Comparison of ENCODE assay signal across 8 cellular contexts in the genomic region with DNA sequence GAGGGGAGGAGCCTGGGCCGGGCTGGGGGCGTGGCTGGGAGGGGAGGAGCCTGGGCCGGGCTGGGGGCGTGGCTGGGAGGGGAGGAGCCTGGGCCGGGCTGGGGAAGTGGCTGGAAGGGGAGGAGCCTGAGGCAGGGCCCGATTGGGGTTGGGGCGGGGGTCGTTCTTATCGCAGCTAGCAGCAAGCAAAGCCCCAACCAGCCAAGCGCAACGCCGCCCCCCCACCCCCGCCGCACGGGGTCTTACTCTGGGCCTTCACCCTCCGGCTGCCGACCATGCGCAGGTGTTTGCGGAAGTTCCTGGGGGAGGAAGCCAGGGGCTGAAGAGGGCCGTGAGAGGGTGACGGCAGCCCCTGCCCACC. TPM values are rescaled to one million over a fixed set of nuclear protein-coding genes. Genes with fewer than 3 reads are reported as not detected.
DNase-seq lines count a peak whose midpoint lies in the region; ATAC-seq and TF ChIP-seq lines count a peak whose summit lies in the region.

No MANE protein-coding gene starts in this region.

- H3K9ac ChIP-seq in endodermal cell (ENCODE audit: extremely low read depth, low read length, poor library complexity, severe bottlenecking), result peak overlapping the region; percentile 20

- intact Hi-C loops in Calu3 (cut with micrococcal nuclease; ENCODE audit: unreplicated experiment), result no loop called here

- DNase-seq in GM13976 (ENCODE audit: low spot score), result peak; percentile 73
- DNase-seq in endodermal cell, result peak; percentile 90
- DNase-seq in mucosa of gallbladder (ENCODE audit: low spot score), result peak; percentile 62
- DNase-seq in Calu3, result no peak
- DNase-seq in superior temporal gyrus (ENCODE audit: extremely low spot score), result no peak
- no peak for DNase-seq in GF-D8 (lab: John Stamatoyannopoulos, UW)

- H3K9me3 Mint-ChIP-seq in endodermal cell (no peaks in the 10 kb centered on the region), Calu3 (ENCODE audit: low read depth, unreplicated experiment) (no peaks in the 10 kb centered on the region)

- 36 to 47% methylated on average over 9 to 17 of the region's 21 CpGs for WGBS in endodermal cell (ENCODE audit: insufficient coverage in 1 of 2, insufficient read length in 1 of 2), 2 experiments
- WGBS in urinary bladder, result 25% methylated on average over 19 of the region's 21 CpGs

- TF ChIP-seq CTCF in GM13976 (IDR thresholded peaks at IDR 0.05; ENCODE audit: borderline replicate concordance, control extremely low read depth, extremely low read depth, insufficient read depth, missing control alignments) (no peak), endodermal cell (conservative IDR thresholded peaks at IDR 0.05) (no peak), Calu3 (IDR thresholded peaks at IDR 0.05; ENCODE audit: unreplicated experiment) (no peak)

- H3K27me3 Mint-ChIP-seq in endodermal cell (ENCODE audit: insufficient read depth) (no peaks in the 10 kb centered on the region), Calu3 (ENCODE audit: unreplicated experiment) (no peaks in the 10 kb centered on the region)

- CTCF ChIA-PET in Calu3 (lab: Charles Lee), result no interaction called here

- peaks cover 4% of the 10 kb centered on the region for H3K4me1 ChIP-seq in endodermal cell (ENCODE audit: control insufficient read depth, insufficient read depth, low read length)
- H3K4me1 ChIP-seq in urinary bladder (ENCODE audit: insufficient read depth), result no peaks in the 10 kb centered on the region

- in situ Hi-C loops in GM13976 (cut with MboI; ENCODE audit: low sequenced_read_pairs, unreplicated experiment), result no loop called here

- no peak overlapping the region for H3K4me3 ChIP-seq in endodermal cell (ENCODE audit: low read length)
- peak overlapping the region; percentile 24 for H3K4me3 ChIP-seq in urinary bladder (ENCODE audit: low read depth, low read length)

- ATAC-seq in SK-N-SH treated with all-trans-retinoic acid at 6 μM for 48 hours, result peak; percentile 15

- no peaks in the 10 kb centered on the region for H3K9me3 ChIP-seq in endodermal cell (ENCODE audit: control insufficient read depth, low read length)

- H3K36me3 Mint-ChIP-seq in endodermal cell (ENCODE audit: low read depth) (peaks cover 19% of the 10 kb centered on the region), Calu3 (ENCODE audit: insufficient read depth, unreplicated experiment) (peaks cover 16% of the 10 kb centered on the region)

- H3K27ac Mint-ChIP-seq in endodermal cell (peak overlapping the region; percentile 97), Calu3 (ENCODE audit: unreplicated experiment) (no peak overlapping the region)

- no peaks in the 10 kb centered on the region for H3K27me3 ChIP-seq in endodermal cell (ENCODE audit: control insufficient read depth, insufficient read depth, low read length, poor library complexity, severe bottlenecking)

- H3K36me3 ChIP-seq in endodermal cell (ENCODE audit: control insufficient read depth, insufficient read depth, low read length), result peaks cover 19% of the 10 kb centered on the region
- no peaks in the 10 kb centered on the region for H3K36me3 ChIP-seq in urinary bladder (ENCODE audit: insufficient read depth)

- H3K27ac ChIP-seq in endodermal cell (ENCODE audit: low read depth, low read length) (peak overlapping the region; percentile 40), urinary bladder (ENCODE audit: low read depth) (no peak overlapping the region)

- H3K4me1 Mint-ChIP-seq in endodermal cell (peaks cover 1% of the 10 kb centered on the region), Calu3 (ENCODE audit: low read depth, unreplicated experiment) (no peaks in the 10 kb centered on the region)

- no TSS peak for BruUV-seq in Calu3 (replicated peaks; lab: Mats Ljungman, UMichigan)

- H3K4me3 Mint-ChIP-seq in endodermal cell (peak overlapping the region; percentile 48), Calu3 (ENCODE audit: low read depth, unreplicated experiment) (no peak overlapping the region)

TF ChIP-seq in SK-N-SH treated with all-trans-retinoic acid at 6 μM for 48 hours, 23 proteins besides CTCF, POLR2A, EP300 and RAD21:
- TF ChIP-seq TCF4 (CRISPR knock-in tag; IDR thresholded peaks at IDR 0.05; ENCODE audit: borderline replicate concordance) (no peak), BACH2 (CRISPR knock-in tag; IDR thresholded peaks at IDR 0.05; ENCODE audit: borderline replicate concordance) (no peak), ZNF8 (CRISPR knock-in tag; IDR thresholded peaks at IDR 0.05) (no peak), ESRRG (CRISPR knock-in tag; IDR thresholded peaks at IDR 0.05) (no peak), OSR1 (CRISPR knock-in tag; IDR thresholded peaks at IDR 0.05) (no peak), ARNTL (CRISPR knock-in tag; IDR thresholded peaks at IDR 0.05; ENCODE audit: borderline replicate concordance, low read depth) (no peak), ZNF565 (CRISPR knock-in tag; conservative IDR thresholded peaks at IDR 0.05; ENCODE audit: low read depth) (no peak)
- TF ChIP-seq, protein P1, sequence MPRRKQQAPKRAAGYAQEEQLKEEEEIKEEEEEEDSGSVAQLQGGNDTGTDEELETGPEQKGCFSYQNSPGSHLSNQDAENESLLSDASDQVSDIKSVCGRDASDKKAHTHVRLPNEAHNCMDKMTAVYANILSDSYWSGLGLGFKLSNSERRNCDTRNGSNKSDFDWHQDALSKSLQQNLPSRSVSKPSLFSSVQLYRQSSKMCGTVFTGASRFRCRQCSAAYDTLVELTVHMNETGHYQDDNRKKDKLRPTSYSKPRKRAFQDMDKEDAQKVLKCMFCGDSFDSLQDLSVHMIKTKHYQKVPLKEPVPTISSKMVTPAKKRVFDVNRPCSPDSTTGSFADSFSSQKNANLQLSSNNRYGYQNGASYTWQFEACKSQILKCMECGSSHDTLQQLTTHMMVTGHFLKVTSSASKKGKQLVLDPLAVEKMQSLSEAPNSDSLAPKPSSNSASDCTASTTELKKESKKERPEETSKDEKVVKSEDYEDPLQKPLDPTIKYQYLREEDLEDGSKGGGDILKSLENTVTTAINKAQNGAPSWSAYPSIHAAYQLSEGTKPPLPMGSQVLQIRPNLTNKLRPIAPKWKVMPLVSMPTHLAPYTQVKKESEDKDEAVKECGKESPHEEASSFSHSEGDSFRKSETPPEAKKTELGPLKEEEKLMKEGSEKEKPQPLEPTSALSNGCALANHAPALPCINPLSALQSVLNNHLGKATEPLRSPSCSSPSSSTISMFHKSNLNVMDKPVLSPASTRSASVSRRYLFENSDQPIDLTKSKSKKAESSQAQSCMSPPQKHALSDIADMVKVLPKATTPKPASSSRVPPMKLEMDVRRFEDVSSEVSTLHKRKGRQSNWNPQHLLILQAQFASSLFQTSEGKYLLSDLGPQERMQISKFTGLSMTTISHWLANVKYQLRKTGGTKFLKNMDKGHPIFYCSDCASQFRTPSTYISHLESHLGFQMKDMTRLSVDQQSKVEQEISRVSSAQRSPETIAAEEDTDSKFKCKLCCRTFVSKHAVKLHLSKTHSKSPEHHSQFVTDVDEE (CRISPR knock-in tag; IDR thresholded peaks at IDR 0.05), result no peak
- TF ChIP-seq, protein P2, sequence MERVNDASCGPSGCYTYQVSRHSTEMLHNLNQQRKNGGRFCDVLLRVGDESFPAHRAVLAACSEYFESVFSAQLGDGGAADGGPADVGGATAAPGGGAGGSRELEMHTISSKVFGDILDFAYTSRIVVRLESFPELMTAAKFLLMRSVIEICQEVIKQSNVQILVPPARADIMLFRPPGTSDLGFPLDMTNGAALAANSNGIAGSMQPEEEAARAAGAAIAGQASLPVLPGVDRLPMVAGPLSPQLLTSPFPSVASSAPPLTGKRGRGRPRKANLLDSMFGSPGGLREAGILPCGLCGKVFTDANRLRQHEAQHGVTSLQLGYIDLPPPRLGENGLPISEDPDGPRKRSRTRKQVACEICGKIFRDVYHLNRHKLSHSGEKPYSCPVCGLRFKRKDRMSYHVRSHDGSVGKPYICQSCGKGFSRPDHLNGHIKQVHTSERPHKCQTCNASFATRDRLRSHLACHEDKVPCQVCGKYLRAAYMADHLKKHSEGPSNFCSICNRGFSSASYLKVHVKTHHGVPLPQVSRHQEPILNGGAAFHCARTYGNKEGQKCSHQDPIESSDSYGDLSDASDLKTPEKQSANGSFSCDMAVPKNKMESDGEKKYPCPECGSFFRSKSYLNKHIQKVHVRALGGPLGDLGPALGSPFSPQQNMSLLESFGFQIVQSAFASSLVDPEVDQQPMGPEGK (CRISPR knock-in tag; IDR thresholded peaks at IDR 0.05; ENCODE audit: borderline replicate concordance), result no peak

RNA-seq across cellular contexts. Expression of a gene that starts 5.0 kb away (rescaled TPM):
- total RNA-seq in endodermal cell, result 10 to 100 TPM; 58.9 to 66.0 TPM
- 83.1 TPM for polyA plus RNA-seq in endodermal cell (2013, experiment 1 of 2)
- 72.7 TPM for polyA plus RNA-seq in endodermal cell (2013, experiment 2 of 2)
- total RNA-seq in mucosa of gallbladder, result 69.6 TPM
- 8.6 TPM for total RNA-seq in urinary bladder
- 36.2 TPM for polyA plus RNA-seq in urinary bladder
- 31.6 and 38.3 TPM in 2 replicates for total RNA-seq in Calu3 (2022)

RNA-seq across cellular contexts. Expression of a gene that starts 13.0 kb away (rescaled TPM):
- total RNA-seq in endodermal cell (under 1 TPM; 0.33 to 0.75 TPM), mucosa of gallbladder (27.9 TPM), urinary bladder (0.16 TPM), Calu3 (2022) (0.97 and 1.6 TPM in 2 replicates)
- polyA plus RNA-seq in endodermal cell (2013, experiment 1 of 2), result 0.25 TPM
- polyA plus RNA-seq in endodermal cell (2013, experiment 2 of 2), result 0.17 TPM
- polyA plus RNA-seq in urinary bladder, result not detected

RNA-seq across cellular contexts. Expression of a gene that starts 30.9 kb away (rescaled TPM):
- 1 to 10 TPM; 5.0 to 5.9 TPM for total RNA-seq in endodermal cell
- 1.9 TPM for polyA plus RNA-seq in endodermal cell (2013, experiment 1 of 2)
- 1.2 TPM for polyA plus RNA-seq in endodermal cell (2013, experiment 2 of 2)
- 36.7 TPM for total RNA-seq in mucosa of gallbladder
- 0.90 TPM for total RNA-seq in urinary bladder
- polyA plus RNA-seq in urinary bladder, result 3.0 TPM
- total RNA-seq in Calu3 (2022), result 12.0 and 12.3 TPM in 2 replicates

RNA-seq across cellular contexts. Expression of a gene that starts 31.2 kb away (rescaled TPM):
- 10 to 100 TPM; 15.5 to 31.0 TPM for total RNA-seq in endodermal cell
- polyA plus RNA-seq in endodermal cell (2013, experiment 1 of 2), result 25.5 TPM
- 25.1 TPM for polyA plus RNA-seq in endodermal cell (2013, experiment 2 of 2)
- 47.6 TPM for total RNA-seq in mucosa of gallbladder
- total RNA-seq in urinary bladder, result 7.5 TPM
- 12.0 TPM for polyA plus RNA-seq in urinary bladder
- 13.2 and 15.3 TPM in 2 replicates for total RNA-seq in Calu3 (2022)

Comparison
In these comparisons a context has a peak if more than half of its experiments do, and no peak if none do; other contexts are left out.
1. DNase-seq: peak in GM13976 (single experiment), endodermal cell (single experiment) and mucosa of gallbladder (single experiment); none in Calu3 (single experiment), superior temporal gyrus (single experiment) and GF-D8 (single experiment).
2. RNA of a gene that starts 13.0 kb away (total RNA-seq): 27.9 TPM in mucosa of gallbladder (single experiment); 0.97 to 1.6 TPM in Calu3, 0.33 to 0.75 TPM in endodermal cell and 0.16 TPM in urinary bladder (single experiment); every median in the first group is over 10 times any median in the second.